Comparison of ENCODE assay signal across 9 cellular contexts in the genomic region with DNA sequence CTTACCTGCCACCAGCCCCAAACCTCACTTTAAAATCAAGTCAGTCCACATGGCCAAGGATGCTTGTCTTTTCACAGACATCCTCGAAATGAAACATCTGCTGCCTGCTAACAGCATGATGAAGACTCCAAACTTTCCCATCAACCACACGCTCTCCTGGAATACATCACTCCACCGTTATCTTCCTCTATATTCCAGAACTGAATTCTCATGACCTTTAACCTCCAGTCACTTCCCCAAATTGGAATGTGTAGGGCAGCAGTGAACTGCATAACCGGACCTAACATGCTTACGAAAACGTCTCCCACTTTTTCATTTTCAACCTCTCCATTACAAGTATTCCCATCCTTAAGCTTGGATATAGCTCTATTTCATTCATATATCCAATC. TPM values are rescaled to one million over a fixed set of nuclear protein-coding genes. Genes with fewer than 3 reads are reported as not detected.
DNase-seq lines count a peak whose midpoint lies in the region; ATAC-seq and TF ChIP-seq lines count a peak whose summit lies in the region.
"Had no signal": no experiment of that assay in that cellular context is flagged by ENCODE, and none has a peak within 500 bp of the region (broad histone marks: within the 10 kb centered on the region; RNA-seq: fewer than 3 reads in every experiment).

No MANE protein-coding gene starts in this region.

- POLR2A ChIA-PET in activated CD4-positive, alpha-beta T cell treated with anti-CD3 and anti-CD28 coated beads, Interleukin-2, amount 10 ng/mL, durations not matched to agents 7 days and 5 days (lab: Charles Lee) = no interaction called here
- POLR2A ChIA-PET in activated CD4-positive, alpha-beta memory T cell treated with anti-CD3 and anti-CD28 coated beads, Interleukin-2, amount 10 ng/mL, durations not matched to agents 7 days and 5 days (lab: Charles Lee) = no interaction called here

- no peaks in the 10 kb centered on the region for H3K9me3 ChIP-seq in suprapubic skin

- H3K4me3 Mint-ChIP-seq in activated CD4-positive, alpha-beta T cell treated with anti-CD3 and anti-CD28 coated beads, Interleukin-2, amount 10 ng/mL, durations not matched to agents 7 days and 5 days = peak overlapping the region; percentile 77
- peak overlapping the region; percentile 75 for H3K4me3 Mint-ChIP-seq in activated CD4-positive, alpha-beta memory T cell treated with anti-CD3 and anti-CD28 coated beads, Interleukin-2, amount 10 ng/mL, durations not matched to agents 7 days and 5 days

- H3K9me3 Mint-ChIP-seq in activated CD4-positive, alpha-beta T cell treated with anti-CD3 and anti-CD28 coated beads, Interleukin-2, amount 10 ng/mL, durations not matched to agents 7 days and 5 days = no peaks in the 10 kb centered on the region
- H3K9me3 Mint-ChIP-seq in activated CD4-positive, alpha-beta memory T cell treated with anti-CD3 and anti-CD28 coated beads, Interleukin-2, amount 10 ng/mL, durations not matched to agents 7 days and 5 days = no peaks in the 10 kb centered on the region

- H3K4me3 ChIP-seq in iPS-11a (ENCODE audit: low read depth, low read length) (peak overlapping the region; percentile 39), suprapubic skin (peak overlapping the region; percentile 41)

- H3K4me1 ChIP-seq in suprapubic skin = peaks cover 3% of the 10 kb centered on the region

- TF ChIP-seq POLR2A in suprapubic skin (IDR thresholded peaks at IDR 0.05) = no peak

- peaks cover 16% of the 10 kb centered on the region for H3K4me1 Mint-ChIP-seq in activated CD4-positive, alpha-beta T cell treated with anti-CD3 and anti-CD28 coated beads, Interleukin-2, amount 10 ng/mL, durations not matched to agents 7 days and 5 days
- H3K4me1 Mint-ChIP-seq in activated CD4-positive, alpha-beta memory T cell treated with anti-CD3 and anti-CD28 coated beads, Interleukin-2, amount 10 ng/mL, durations not matched to agents 7 days and 5 days = peaks cover 10% of the 10 kb centered on the region

- no peaks in the 10 kb centered on the region for H3K27me3 ChIP-seq in suprapubic skin

- peaks cover 10% of the 10 kb centered on the region for H3K27me3 Mint-ChIP-seq in activated CD4-positive, alpha-beta T cell treated with anti-CD3 and anti-CD28 coated beads, Interleukin-2, amount 10 ng/mL, durations not matched to agents 7 days and 5 days
- peaks cover 11% of the 10 kb centered on the region for H3K27me3 Mint-ChIP-seq in activated CD4-positive, alpha-beta memory T cell treated with anti-CD3 and anti-CD28 coated beads, Interleukin-2, amount 10 ng/mL, durations not matched to agents 7 days and 5 days

- no peaks in the 10 kb centered on the region for H3K36me3 Mint-ChIP-seq in activated CD4-positive, alpha-beta T cell treated with anti-CD3 and anti-CD28 coated beads, Interleukin-2, amount 10 ng/mL, durations not matched to agents 7 days and 5 days (ENCODE audit: low read depth)
- no peaks in the 10 kb centered on the region for H3K36me3 Mint-ChIP-seq in activated CD4-positive, alpha-beta memory T cell treated with anti-CD3 and anti-CD28 coated beads, Interleukin-2, amount 10 ng/mL, durations not matched to agents 7 days and 5 days (ENCODE audit: low read depth)

- no peak for TF ChIP-seq EP300 in suprapubic skin (IDR thresholded peaks at IDR 0.05)

- CTCF ChIA-PET in activated CD4-positive, alpha-beta T cell treated with anti-CD3 and anti-CD28 coated beads, Interleukin-2, amount 10 ng/mL, durations not matched to agents 7 days and 5 days (lab: Charles Lee) = interaction anchor here (0.7 kb wide), 1 partner anchor 328 kb away, joined by 3 read pairs; no protein-coding TSS in a partner anchor
- CTCF ChIA-PET in activated CD4-positive, alpha-beta memory T cell treated with anti-CD3 and anti-CD28 coated beads, Interleukin-2, amount 10 ng/mL, durations not matched to agents 7 days and 5 days (lab: Charles Lee) = interaction anchor here (0.6 to 1.4 kb wide), 4 partner anchors 10 to 229 kb away, joined by 3 read pairs; no protein-coding TSS in a partner anchor

- H3K27ac ChIP-seq in suprapubic skin = no peak overlapping the region

- peak overlapping the region; percentile 72 for H3K27ac Mint-ChIP-seq in activated CD4-positive, alpha-beta T cell treated with anti-CD3 and anti-CD28 coated beads, Interleukin-2, amount 10 ng/mL, durations not matched to agents 7 days and 5 days
- H3K27ac Mint-ChIP-seq in activated CD4-positive, alpha-beta memory T cell treated with anti-CD3 and anti-CD28 coated beads, Interleukin-2, amount 10 ng/mL, durations not matched to agents 7 days and 5 days = no peak overlapping the region

- no peak for DNase-seq in activated CD4-positive, alpha-beta T cell treated with anti-CD3 and anti-CD28 coated beads, Interleukin-2, amount 10 ng/mL, durations not matched to agents 7 days and 5 days
- no peak for DNase-seq in activated CD4-positive, alpha-beta T cell treated with anti-CD3 and anti-CD28 coated beads for 48 hours
- DNase-seq in activated CD4-positive, alpha-beta memory T cell treated with anti-CD3 and anti-CD28 coated beads, Interleukin-2, amount 10 ng/mL, durations not matched to agents 7 days and 5 days = no peak
- DNase-seq in suprapubic skin (ENCODE audit: low spot score in 2 of 2) = no peak
- DNase-seq in NCI-H187 (lab: John Stamatoyannopoulos, UW) = no peak
- DNase-seq in stimulated activated CD4-positive, alpha-beta T cell treated with anti-CD3 and anti-CD28 coated beads, Interleukin-4, amount 100 ng/mL, for 24 hours = no peak
- DNase-seq: DMS53 had no signal

- 51% methylated on average over 6 of the region's 6 CpGs for WGBS in suprapubic skin

- no peaks in the 10 kb centered on the region for H3K36me3 ChIP-seq in suprapubic skin

- no peak for ATAC-seq in HG03095 (IDR thresholded peaks at IDR 0.05; ENCODE audit: unreplicated experiment)

- no peak for TF ChIP-seq CTCF in suprapubic skin (IDR thresholded peaks at IDR 0.05)

RNA-seq across cellular contexts. Expression of a gene that starts 30.7 kb away (rescaled TPM):
- 10 to 100 TPM; 12.2 to 13.3 TPM for total RNA-seq in activated CD4-positive, alpha-beta T cell treated with anti-CD3 and anti-CD28 coated beads, Interleukin-2, amount 10 ng/mL, durations not matched to agents 7 days and 5 days
- total RNA-seq in activated CD4-positive, alpha-beta memory T cell treated with anti-CD3 and anti-CD28 coated beads, Interleukin-2, amount 10 ng/mL, durations not matched to agents 7 days and 5 days = 10 to 100 TPM in 1 of 2 experiments, 1 to 10 TPM in 1; 9.0 to 10.9 TPM
- 10 to 100 TPM in 1 of 4 donors, 1 to 10 TPM in 3; 5.5 to 11.3 (median 6.5) TPM for total RNA-seq in suprapubic skin

RNA-seq across cellular contexts. Expression of a gene that starts 47.3 kb away (rescaled TPM):
- 10 to 100 TPM; 76.9 to 82.0 TPM for total RNA-seq in activated CD4-positive, alpha-beta T cell treated with anti-CD3 and anti-CD28 coated beads, Interleukin-2, amount 10 ng/mL, durations not matched to agents 7 days and 5 days
- total RNA-seq in activated CD4-positive, alpha-beta memory T cell treated with anti-CD3 and anti-CD28 coated beads, Interleukin-2, amount 10 ng/mL, durations not matched to agents 7 days and 5 days = 10 to 100 TPM; 72.6 to 75.4 TPM
- total RNA-seq in suprapubic skin = 10 to 100 TPM; 32.4 to 60.0 (median 42.2) TPM
